Comparison of ENCODE assay signal across 8 cellular contexts in the genomic region with DNA sequence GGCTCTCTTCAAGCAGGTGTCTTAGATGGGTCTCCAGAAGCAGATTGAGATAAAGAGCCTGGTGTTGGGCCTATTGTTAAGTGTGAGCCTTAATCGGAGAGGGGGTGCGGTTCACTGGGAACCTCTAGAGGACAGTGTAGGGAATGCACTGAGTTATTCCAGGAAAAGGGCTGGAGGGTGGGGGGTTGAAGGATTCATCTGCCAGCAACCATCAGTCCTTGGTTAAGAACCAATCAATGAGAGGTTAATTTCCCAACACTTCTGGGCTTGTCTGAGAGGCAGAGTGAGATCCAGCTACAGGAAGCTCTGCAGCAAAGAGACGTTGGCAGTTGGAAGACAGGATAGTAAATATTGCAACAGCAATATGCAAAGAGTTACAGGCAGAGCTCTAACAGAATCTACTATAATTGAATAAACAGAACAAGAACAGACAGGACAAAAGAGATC. TPM values are rescaled to one million over a fixed set of nuclear protein-coding genes. Genes with fewer than 3 reads are reported as not detected.
DNase-seq lines count a peak whose midpoint lies in the region; ATAC-seq and TF ChIP-seq lines count a peak whose summit lies in the region.

No MANE protein-coding gene starts in this region.

- intact Hi-C loops in adrenal gland (cut with DNase I): loop anchor here in 1 of 2 donors (5.0 kb wide), 1 partner anchor 242 kb away; no protein-coding TSS in a partner anchor

- H3K27me3 Mint-ChIP-seq in HFFc6 (ENCODE audit: insufficient read depth): no peaks in the 10 kb centered on the region; the same call in none of the 2 replicates

- H3K27ac ChIP-seq in adrenal gland (no peak overlapping the region), iPS DF 6.9 (ENCODE audit: low read length) (no peak overlapping the region)

- 1 to 4% (median 2%) methylated on average over 3 of the region's 3 CpGs for WGBS in adrenal gland, 4 donors
- no CpG with 5 or more reads among the region's 3 CpGs for WGBS in iPS DF 6.9 (ENCODE audit: insufficient coverage, insufficient read length)

- peaks cover 10% of the 10 kb centered on the region; the same call in 1 of the 2 replicates for H3K9me3 Mint-ChIP-seq in HFFc6

- H3K4me1 Mint-ChIP-seq in HFFc6 (ENCODE audit: low read depth): no peaks in the 10 kb centered on the region

- no peak for TF ChIP-seq POLR2A in adrenal gland (IDR thresholded peaks at IDR 0.05)

- H3K36me3 ChIP-seq in adrenal gland (replicated peaks in 1 of 2) (no peaks in the 10 kb centered on the region), iPS DF 6.9 (ENCODE audit: control insufficient read depth, insufficient read depth, low read length) (no peaks in the 10 kb centered on the region)

- peaks cover 12% of the 10 kb centered on the region for H3K27me3 ChIP-seq in adrenal gland
- H3K27me3 ChIP-seq in iPS DF 6.9 (ENCODE audit: control insufficient read depth, insufficient read depth, low read length): no peaks in the 10 kb centered on the region

- TF ChIP-seq CTCF in HFFc6 (IDR thresholded peaks at IDR 0.05) (peak; percentile 58), adrenal gland (IDR thresholded peaks at IDR 0.05) (peak; percentile 44 to 73 (median 60))

- H3K4me3 ChIP-seq in adrenal gland (no peak overlapping the region), iPS DF 6.9 (ENCODE audit: low read length) (no peak overlapping the region)

- ATAC-seq in HG03039 (IDR thresholded peaks at IDR 0.05; ENCODE audit: unreplicated experiment): no peak

- DNase-seq in CMK (ENCODE audit: low read depth) (peak; percentile 64), HFFc6 (no peak), SHP77 treated with DMSO at 0.1 percent for 48 hours (lab: John Stamatoyannopoulos, UW) (peak; percentile 59), adrenal gland (peak in 5 of 7 donors; percentile 27 to 57 (median 48)), iPS DF 6.9 (ENCODE audit: low read depth, low spot score) (peak; percentile 7), ecto neural progenitor cell (ENCODE audit: low spot score) (no peak)
- DNase-seq in stimulated activated CD8-positive, alpha-beta memory T cell treated with anti-CD3 and anti-CD28 coated beads, Interleukin-12 subunit alpha, Interleukin-12 subunit beta, amount 100 ng/mL, for 1 hour (ENCODE audit: low read depth): peak; percentile 25

- H3K27ac Mint-ChIP-seq in HFFc6: no peak overlapping the region

- no peaks in the 10 kb centered on the region for H3K36me3 Mint-ChIP-seq in HFFc6 (ENCODE audit: low read depth)

- H3K4me3 Mint-ChIP-seq in HFFc6: no peak overlapping the region

- H3K9me3 ChIP-seq in adrenal gland (replicated peaks in 1 of 3) (no peaks in the 10 kb centered on the region), iPS DF 6.9 (ENCODE audit: control insufficient read depth, insufficient read depth, low read length) (peaks cover 9% of the 10 kb centered on the region)

- H3K4me1 ChIP-seq in adrenal gland (replicated peaks in 1 of 2) (no peaks in the 10 kb centered on the region), iPS DF 6.9 (ENCODE audit: control insufficient read depth, insufficient read depth, low read length) (no peaks in the 10 kb centered on the region)

RNA-seq across cellular contexts. Expression of a gene that starts 28.7 kb away (rescaled TPM):
- not detected for total RNA-seq in HFFc6 (2021; fragmentation: NEBNext Ultra II Directional; extraction: Animal tissue kit (Norgen Biotek cat#: 25700))
- not detected for total RNA-seq in adrenal gland
- polyA plus RNA-seq in adrenal gland: not detected

RNA-seq across cellular contexts. Expression of a gene that starts 53.7 kb away (rescaled TPM):
- total RNA-seq in HFFc6 (2021; fragmentation: NEBNext Ultra II Directional; extraction: Animal tissue kit (Norgen Biotek cat#: 25700)): not detected
- total RNA-seq in adrenal gland: not detected
- not detected for polyA plus RNA-seq in adrenal gland

Comparison
In these comparisons a context has a peak if more than half of its experiments do, and no peak if none do; other contexts are left out.
1. DNase-seq: peak in CMK (single experiment), SHP77 treated with DMSO at 0.1 percent for 48 hours (single experiment), adrenal gland (5 of 7), iPS DF 6.9 (single experiment) and stimulated activated CD8-positive, alpha-beta memory T cell treated with anti-CD3 and anti-CD28 coated beads, Interleukin-12 subunit alpha, Interleukin-12 subunit beta, amount 100 ng/mL, for 1 hour (single experiment); none in HFFc6 (single experiment) and ecto neural progenitor cell (single experiment).